Comparison of ENCODE assay signal across 30 cellular contexts in genomic region chr12:13177373-13177772, GRCh38. TPM values are rescaled to one million over a fixed set of nuclear protein-coding genes. Genes with fewer than 3 reads are reported as not detected.
DNase-seq lines count a peak whose midpoint lies in the region; TF ChIP-seq lines count a peak whose summit lies in the region.
"Had no signal": no experiment of that assay in that cellular context is flagged by ENCODE, and none has a peak within 500 bp of the region (broad histone marks: within the 10 kb centered on the region; RNA-seq: fewer than 3 reads in every experiment).

No MANE protein-coding gene starts in this region.

- H3K4me3 Mint-ChIP-seq in progenitor cell of endocrine pancreas (ENCODE audit: low read depth): no peak overlapping the region
- H3K4me3 Mint-ChIP-seq: activated naive CD8-positive, alpha-beta T cell treated with anti-CD3 and anti-CD28 coated beads, Interleukin-2, amount 10 ng/mL, durations not matched to agents 7 days and 5 days; neural crest cell; stimulated activated naive CD8-positive, alpha-beta T cell treated with anti-CD3 and anti-CD28 coated beads, Interleukin-15, amount 100 ng/mL, for 72 hours had no signal

- no peak for TF ChIP-seq POLR2A in esophagus muscularis mucosa (IDR thresholded peaks at IDR 0.05; ENCODE audit: low read depth)

- no peaks in the 10 kb centered on the region for H3K9me3 ChIP-seq in esophagus muscularis mucosa
- H3K9me3 ChIP-seq: HAP-1, heart left ventricle, right atrium auricular region, thyroid gland had no signal

- H3K4me1 ChIP-seq in esophagus muscularis mucosa: peaks cover 14 to 34% (median 30%) of the 10 kb centered on the region in 4 donors

- DNase-seq in ACHN (peak; percentile 32), HK-2 (ENCODE audit: unreplicated experiment) (peak; percentile 16), RPMI8226 (peak; percentile 22), esophagus muscularis mucosa (ENCODE audit: extremely low spot score) (peak; percentile 31), substantia nigra (lab: John Stamatoyannopoulos, UW) (no peak), HPDE6-E6E7 (ENCODE audit: extremely low spot score) (no peak), progenitor cell of endocrine pancreas (ENCODE audit: low spot score, unreplicated experiment) (no peak), NCI-H748 treated with DMSO at 0.1 percent for 48 hours (lab: John Stamatoyannopoulos, UW) (no peak)
- DNase-seq: activated CD4-positive, alpha-beta T cell treated with anti-CD3 and anti-CD28 coated beads for 4 hours; activated effector memory CD4-positive, alpha-beta T cell treated with Interleukin-2 at 50 U/mL for 16 hours; activated naive CD8-positive, alpha-beta T cell treated with anti-CD3 and anti-CD28 coated beads, Interleukin-2, amount 10 ng/mL, durations not matched to agents 7 days and 5 days; CD4-positive, alpha-beta memory T cell; central memory CD4-positive, alpha-beta T cell; DMS 273 treated with DMSO at 0.1 percent for 48 hours; dorsolateral prefrontal cortex; heart left ventricle; NCI-H1105; NCI-H1930; NCI-H2227 treated with DMSO at 0.1 percent for 48 hours; NCI-H774; stimulated activated CD4-positive, alpha-beta T cell treated with anti-CD3 and anti-CD28 coated beads, Interleukin-1b, Interleukin-23, amount 100 ng/mL, for 48 hours; stimulated activated CD8-positive, alpha-beta memory T cell treated with anti-CD3 and anti-CD28 coated beads, Interleukin-4, amount 100 ng/mL, for 48 hours; stimulated activated naive CD8-positive, alpha-beta T cell treated with anti-CD3 and anti-CD28 coated beads, Interleukin-15, amount 100 ng/mL, for 72 hours; thyroid gland had no signal

- 76% methylated on average over 4 of the region's 4 CpGs for WGBS in esophagus muscularis mucosa

- TF ChIP-seq EP300 in esophagus muscularis mucosa (IDR thresholded peaks at IDR 0.05): no peak

- no peaks in the 10 kb centered on the region for H3K9me3 Mint-ChIP-seq in progenitor cell of endocrine pancreas (ENCODE audit: low read depth)
- H3K9me3 Mint-ChIP-seq: activated naive CD8-positive, alpha-beta T cell treated with anti-CD3 and anti-CD28 coated beads, Interleukin-2, amount 10 ng/mL, durations not matched to agents 7 days and 5 days; CD4-positive, alpha-beta memory T cell; neural crest cell; stimulated activated naive CD8-positive, alpha-beta T cell treated with anti-CD3 and anti-CD28 coated beads, Interleukin-15, amount 100 ng/mL, for 72 hours had no signal

- H3K27ac Mint-ChIP-seq in progenitor cell of endocrine pancreas: no peak overlapping the region
- H3K27ac Mint-ChIP-seq: stimulated activated naive CD8-positive, alpha-beta T cell treated with anti-CD3 and anti-CD28 coated beads, Interleukin-15, amount 100 ng/mL, for 72 hours had no signal

- H3K4me1 Mint-ChIP-seq in progenitor cell of endocrine pancreas (ENCODE audit: low read depth): peaks cover 10% of the 10 kb centered on the region

- in situ Hi-C loops in ACHN (cut with HindIII; ENCODE audit: low pct_ligation_motif_present, low pct_unique_long_range_greater_than_20kb, low sequenced_read_pairs): no loop called here

- no peaks in the 10 kb centered on the region for H3K36me3 ChIP-seq in esophagus muscularis mucosa
- H3K36me3 ChIP-seq: HAP-1, heart left ventricle, right atrium auricular region, thyroid gland had no signal

- H3K27ac ChIP-seq in esophagus muscularis mucosa (replicated peaks in 1 of 4) (no peak overlapping the region), substantia nigra (ENCODE audit: low read depth, low read length, poor library complexity, severe bottlenecking) (no peak overlapping the region)
- H3K27ac ChIP-seq: dorsolateral prefrontal cortex, heart left ventricle, parathyroid adenoma, thyroid gland, VCaP had no signal

- no peaks in the 10 kb centered on the region for H3K36me3 Mint-ChIP-seq in progenitor cell of endocrine pancreas (ENCODE audit: insufficient read depth)
- H3K36me3 Mint-ChIP-seq: activated naive CD8-positive, alpha-beta T cell treated with anti-CD3 and anti-CD28 coated beads, Interleukin-2, amount 10 ng/mL, durations not matched to agents 7 days and 5 days; CD4-positive, alpha-beta memory T cell had no signal

- TF ChIP-seq CTCF in esophagus muscularis mucosa (IDR thresholded peaks at IDR 0.05) (no peak), progenitor cell of endocrine pancreas (IDR thresholded peaks at IDR 0.05; ENCODE audit: unreplicated experiment) (no peak)

- H3K4me3 ChIP-seq in esophagus muscularis mucosa: no peak overlapping the region
- H3K4me3 ChIP-seq: dorsolateral prefrontal cortex, HAP-1, heart left ventricle, right atrium auricular region, smooth muscle cell, thyroid gland had no signal

- intact Hi-C loops in esophagus muscularis mucosa (cut with DNase I): no loop called here

- peaks cover 54% of the 10 kb centered on the region for H3K27me3 Mint-ChIP-seq in progenitor cell of endocrine pancreas

- peaks cover 0 to 8% (median 0%) of the 10 kb centered on the region in 4 donors for H3K27me3 ChIP-seq in esophagus muscularis mucosa
- H3K27me3 ChIP-seq: dorsolateral prefrontal cortex, heart left ventricle, right atrium auricular region, thyroid gland had no signal

RNA-seq across cellular contexts. Expression of gene EMP1, which starts 19.2 kb away (rescaled TPM):
- 100 to 1,000 TPM in 1 of 4 donors, 10 to 100 TPM in 3; 42.8 to 425 (median 63.0) TPM for total RNA-seq in esophagus muscularis mucosa
- 0.31 and 0.47 TPM in 2 replicates for total RNA-seq in progenitor cell of endocrine pancreas

Comparison
In these comparisons a context has a peak if more than half of its experiments do, and no peak if none do; other contexts are left out.
1. DNase-seq: peak in ACHN (single experiment), HK-2 (single experiment), RPMI8226 (single experiment) and esophagus muscularis mucosa (single experiment); none in substantia nigra (0 of 49), HPDE6-E6E7 (single experiment), progenitor cell of endocrine pancreas (single experiment) and NCI-H748 treated with DMSO at 0.1 percent for 48 hours (single experiment).
2. RNA of gene EMP1, which starts 19.2 kb away (total RNA-seq): 42.8 to 425 TPM in esophagus muscularis mucosa; 0.31 to 0.47 TPM in progenitor cell of endocrine pancreas; every median in the first group is over 10 times any median in the second.